ENCODE assay signal across 17 cellular contexts in genomic region chr19:41918095-41918494, GRCh38. TPM values are rescaled to one million over a fixed set of nuclear protein-coding genes. Genes with fewer than 3 reads are reported as not detected.
DNase-seq lines count a peak whose midpoint lies in the region; ATAC-seq and TF ChIP-seq lines count a peak whose summit lies in the region.
"Had no signal": no experiment of that assay in that cellular context is flagged by ENCODE, and none has a peak within 500 bp of the region (broad histone marks: within the 10 kb centered on the region; RNA-seq: fewer than 3 reads in every experiment).

No MANE protein-coding gene starts in this region.

- peaks cover 47% of the 10 kb centered on the region for H3K79me2 ChIP-seq in SU-DHL-6 (ENCODE audit: insufficient read depth, low read length)

- peaks cover 20% of the 10 kb centered on the region for H3F3A ChIP-seq in SU-DHL-6 (ENCODE audit: insufficient read depth)

- no peak overlapping the region for H3K4me3 ChIP-seq in SU-DHL-6 (ENCODE audit: insufficient read depth, low read length, poor library complexity, severe bottlenecking)
- no peak overlapping the region for H3K4me3 ChIP-seq in naive thymus-derived CD4-positive, alpha-beta T cell (ENCODE audit: low read length)
- H3K4me3 ChIP-seq: Peyer's patch, SJCRH30 had no signal

- H3K4me1 ChIP-seq in naive thymus-derived CD4-positive, alpha-beta T cell (ENCODE audit: control insufficient read depth in 2 of 2, insufficient read depth in 2 of 2, low read length in 2 of 2) = peaks cover 11 to 46% of the 10 kb centered on the region in 2 donors
- H3K4me1 ChIP-seq: BE2C, SJCRH30 had no signal

- POLR2A ChIA-PET in naive thymus-derived CD4-positive, alpha-beta T cell (lab: Charles Lee) = no interaction called here

- H3K36me3 ChIP-seq in SU-DHL-6 (ENCODE audit: low read length) = no peaks in the 10 kb centered on the region
- no peaks in the 10 kb centered on the region for H3K36me3 ChIP-seq in naive thymus-derived CD4-positive, alpha-beta T cell (ENCODE audit: control insufficient read depth in 2 of 3, insufficient read depth in 3 of 3, low read length in 3 of 3)
- H3K36me3 ChIP-seq: BE2C, Peyer's patch, SJCRH30 had no signal

- H3K9me2 ChIP-seq in SU-DHL-6 (replicated peaks; ENCODE audit: insufficient read depth, low read length) = no peaks in the 10 kb centered on the region

- H3K4me3 Mint-ChIP-seq in naive thymus-derived CD4-positive, alpha-beta T cell = no peak overlapping the region
- H3K4me3 Mint-ChIP-seq in HFFc6 = no peak overlapping the region

- H3K4me1 Mint-ChIP-seq in naive thymus-derived CD4-positive, alpha-beta T cell = peaks cover 15 to 28% (median 21%) of the 10 kb centered on the region in 7 donors
- H3K4me1 Mint-ChIP-seq in HFFc6 (ENCODE audit: low read depth) = no peaks in the 10 kb centered on the region

- DNase-seq in naive thymus-derived CD4-positive, alpha-beta T cell = no peak
- DNase-seq in HFFc6 (no peak), kidney tubule cell (ENCODE audit: low spot score) (no peak)
- DNase-seq: BE2C, DMS53, GDM1, KBM-7, MM.1S, NCI-H1048, NCI-H1417 treated with DMSO at 0.1 percent for 48 hours, NCI-H187, NCI-H446, NCI-H526, Peyer's patch, SJCRH30 had no signal

- no peak overlapping the region for H3K9ac ChIP-seq in SU-DHL-6 (ENCODE audit: low read length)

- H4K20me1 ChIP-seq in SU-DHL-6 (ENCODE audit: low read depth, low read length) = no peaks in the 10 kb centered on the region

- intact Hi-C loops in naive thymus-derived CD4-positive, alpha-beta T cell (cut with micrococcal nuclease) = no loop called here

- H3K27me3 Mint-ChIP-seq in naive thymus-derived CD4-positive, alpha-beta T cell = peaks cover 0 to 12% (median 7%) of the 10 kb centered on the region in 5 donors
- H3K27me3 Mint-ChIP-seq in HFFc6 (ENCODE audit: insufficient read depth) = peaks cover 24% of the 10 kb centered on the region

- TF ChIP-seq CTCF in SU-DHL-6 (IDR thresholded peaks at IDR 0.05; ENCODE audit: insufficient read depth, low read length, poor library complexity, severe bottlenecking) (no peak), HFFc6 (IDR thresholded peaks at IDR 0.05) (no peak)

- H3K27ac ChIP-seq in SU-DHL-6 (ENCODE audit: low read depth, low read length) = peak overlapping the region; percentile 99
- H3K27ac ChIP-seq in naive thymus-derived CD4-positive, alpha-beta T cell (ENCODE audit: low read depth, low read length) = no peak overlapping the region
- H3K27ac ChIP-seq: Peyer's patch, SJCRH30 had no signal

- no peaks in the 10 kb centered on the region for H3K27me3 ChIP-seq in SU-DHL-6 (ENCODE audit: low read length)
- H3K27me3 ChIP-seq in naive thymus-derived CD4-positive, alpha-beta T cell (ENCODE audit: control insufficient read depth in 2 of 2, insufficient read depth in 2 of 2, low read length in 2 of 2) = peaks cover 0 to 23% of the 10 kb centered on the region in 2 donors

- H3K27ac Mint-ChIP-seq in naive thymus-derived CD4-positive, alpha-beta T cell = no peak overlapping the region
- H3K27ac Mint-ChIP-seq in HFFc6 = no peak overlapping the region

- peak; percentile 17 for ATAC-seq in naive thymus-derived CD4-positive, alpha-beta T cell

- H3K9me3 Mint-ChIP-seq in naive thymus-derived CD4-positive, alpha-beta T cell = no peaks in the 10 kb centered on the region
- no peaks in the 10 kb centered on the region for H3K9me3 Mint-ChIP-seq in HFFc6

- H3K9me3 ChIP-seq in SU-DHL-6 (ENCODE audit: insufficient read depth, low read length) = no peaks in the 10 kb centered on the region
- H3K9me3 ChIP-seq in naive thymus-derived CD4-positive, alpha-beta T cell (ENCODE audit: control insufficient read depth in 2 of 3, low read length in 3 of 3) = no peaks in the 10 kb centered on the region
- H3K9me3 ChIP-seq: BE2C, Peyer's patch, SJCRH30 had no signal

- H3K36me3 Mint-ChIP-seq in naive thymus-derived CD4-positive, alpha-beta T cell = peaks cover 0 to 6% (median under 1%) of the 10 kb centered on the region in 5 donors
- no peaks in the 10 kb centered on the region for H3K36me3 Mint-ChIP-seq in HFFc6 (ENCODE audit: low read depth)

- peak overlapping the region; percentile 98 for H3K4me2 ChIP-seq in SU-DHL-6 (ENCODE audit: low read depth, low read length, poor library complexity, severe bottlenecking)

- CTCF ChIA-PET in naive thymus-derived CD4-positive, alpha-beta T cell (lab: Charles Lee) = no interaction called here

- no peak overlapping the region for H2AFZ ChIP-seq in SU-DHL-6 (ENCODE audit: low read depth, low read length, severe bottlenecking)

RNA-seq across cellular contexts. Expression of gene ERFL, which starts 10.2 kb away (rescaled TPM):
- total RNA-seq in naive thymus-derived CD4-positive, alpha-beta T cell = 10 to 100 TPM in 2 of 5 experiments, 1 to 10 TPM in 3; 3.0 to 15.0 (median 8.0) TPM
- polyA plus RNA-seq in naive thymus-derived CD4-positive, alpha-beta T cell = not detected
- total RNA-seq in HFFc6 (2021; fragmentation: NEBNext Ultra II Directional; extraction: Animal tissue kit (Norgen Biotek cat#: 25700)) = under 1 TPM in 4 of 6 experiments, not detected in 2; 0.09 to 0.17 (median 0.12) TPM
- total RNA-seq: H4, SJCRH30 had no signal

RNA-seq across cellular contexts. Expression of gene ARHGEF1, which starts 35.1 kb away (rescaled TPM):
- total RNA-seq in naive thymus-derived CD4-positive, alpha-beta T cell = 1,000 to 10,000 TPM in 4 of 5 experiments, 100 to 1,000 TPM in 1; 662 to 1,236 (median 1,141) TPM
- polyA plus RNA-seq in naive thymus-derived CD4-positive, alpha-beta T cell = 100 to 1,000 TPM; 184 to 367 TPM
- 10 to 100 TPM; 63.8 to 73.3 (median 68.2) TPM for total RNA-seq in HFFc6 (2021; fragmentation: NEBNext Ultra II Directional; extraction: Animal tissue kit (Norgen Biotek cat#: 25700))

RNA-seq across cellular contexts. Expression of gene CD79A, which starts 41.0 kb away (rescaled TPM):
- total RNA-seq in naive thymus-derived CD4-positive, alpha-beta T cell = 10 to 100 TPM in 1 of 5 experiments, 1 to 10 TPM in 4; 2.6 to 27.9 (median 2.8) TPM
- 10 to 100 TPM in 1 of 2 donors, 1 to 10 TPM in 1; 9.6 to 16.8 TPM for polyA plus RNA-seq in naive thymus-derived CD4-positive, alpha-beta T cell
- under 1 TPM in 4 of 6 experiments, not detected in 2; 0.23 to 0.62 (median 0.35) TPM for total RNA-seq in HFFc6 (2021; fragmentation: NEBNext Ultra II Directional; extraction: Animal tissue kit (Norgen Biotek cat#: 25700))
- total RNA-seq: H4 had no signal

RNA-seq across cellular contexts. Expression of gene RABAC1, which starts 41.0 kb away (rescaled TPM):
- total RNA-seq in naive thymus-derived CD4-positive, alpha-beta T cell = 10 to 100 TPM; 70.4 to 90.9 (median 78.1) TPM
- polyA plus RNA-seq in naive thymus-derived CD4-positive, alpha-beta T cell = 100 to 1,000 TPM; 171 to 187 TPM
- total RNA-seq in HFFc6 (2021; fragmentation: NEBNext Ultra II Directional; extraction: Animal tissue kit (Norgen Biotek cat#: 25700)) = 100 to 1,000 TPM; 245 to 349 (median 258) TPM

RNA-seq across cellular contexts. Expression of gene RPS19, which starts 58.0 kb away (rescaled TPM):
- total RNA-seq in naive thymus-derived CD4-positive, alpha-beta T cell = 1,000 to 10,000 TPM; 2,739 to 3,712 (median 3,396) TPM
- 1,000 to 10,000 TPM; 6,645 to 7,822 TPM for polyA plus RNA-seq in naive thymus-derived CD4-positive, alpha-beta T cell
- 1,000 to 10,000 TPM; 2,312 to 2,495 (median 2,438) TPM for total RNA-seq in HFFc6 (2021; fragmentation: NEBNext Ultra II Directional; extraction: Animal tissue kit (Norgen Biotek cat#: 25700))

Comparison
In these comparisons a context has a peak if more than half of its experiments do, and no peak if none do; other contexts are left out.
1. RNA of gene ARHGEF1, which starts 35.1 kb away (total RNA-seq): 662 to 1,236 TPM in naive thymus-derived CD4-positive, alpha-beta T cell; 63.8 to 73.3 TPM in HFFc6; every median in the first group is over 4 times any median in the second.